ENCODE assay signal across 8 cellular contexts in genomic region chr14:50667491-50668007, GRCh38. TPM values are rescaled to one million over a fixed set of nuclear protein-coding genes. Genes with fewer than 3 reads are reported as not detected.
DNase-seq lines count a peak whose midpoint lies in the region; ATAC-seq, FAIRE-seq and TF ChIP-seq lines count a peak whose summit lies in the region.

No MANE protein-coding gene starts in this region.

- H3K9ac ChIP-seq in endothelial cell of umbilical vein (replicated peaks; ENCODE audit: extremely low read depth, insufficient read depth, low read length): peak overlapping the region; percentile 89
- peak overlapping the region; percentile 44 for H3K9ac ChIP-seq in neural progenitor cell

- peaks cover 32% of the 10 kb centered on the region for H3F3A ChIP-seq in neural progenitor cell (ENCODE audit: low read depth)

- H3K4me1 ChIP-seq in endothelial cell of umbilical vein (ENCODE audit: control insufficient read depth, extremely low read depth, insufficient read depth, low read length) (peaks cover 23% of the 10 kb centered on the region), neural progenitor cell (peaks cover 31% of the 10 kb centered on the region)

- no peak for TF ChIP-seq POLR2A in endothelial cell of umbilical vein (IDR thresholded peaks at IDR 0.05; ENCODE audit: low read depth, low read length)

- H3K36me3 ChIP-seq in endothelial cell of umbilical vein (ENCODE audit: control insufficient read depth in 2 of 2, extremely low read depth in 1 of 2, insufficient read depth in 2 of 2, low read length in 2 of 2) (peaks cover 0 to 2% of the 10 kb centered on the region in 2 experiments), neural progenitor cell (peaks cover 5% of the 10 kb centered on the region)

- peaks cover 13% of the 10 kb centered on the region for H3K4me1 Mint-ChIP-seq in T-helper 17 cell
- H3K4me1 Mint-ChIP-seq in neural progenitor cell: peaks cover 10% of the 10 kb centered on the region

- H3K27me3 Mint-ChIP-seq in T-helper 17 cell: no peaks in the 10 kb centered on the region
- no peaks in the 10 kb centered on the region for H3K27me3 Mint-ChIP-seq in neural progenitor cell (ENCODE audit: insufficient read depth, low read depth)

- H3K27ac ChIP-seq in endothelial cell of umbilical vein (ENCODE audit: insufficient read depth, low read depth, low read length) (peak overlapping the region; percentile 81), neural progenitor cell (peak overlapping the region; percentile 87)

- peaks cover 3% of the 10 kb centered on the region for H4K20me1 ChIP-seq in endothelial cell of umbilical vein (replicated peaks; ENCODE audit: control insufficient read depth, extremely low read depth, insufficient read depth, low read length)
- peaks cover 10% of the 10 kb centered on the region for H4K20me1 ChIP-seq in neural progenitor cell (ENCODE audit: low read depth)

- CTCF ChIA-PET in endothelial cell of umbilical vein (lab: Charles Lee): interaction anchor here (1.0 to 1.9 kb wide), 3 partner anchors 10 to 67 kb away, joined by 5 to 24 read pairs (median 7); no protein-coding TSS in a partner anchor

- H3K36me3 Mint-ChIP-seq in T-helper 17 cell (ENCODE audit: low read depth) (peaks cover 8% of the 10 kb centered on the region), neural progenitor cell (peaks cover 13% of the 10 kb centered on the region)

- no TSS peak for BruUV-seq in endothelial cell of umbilical vein (replicated peaks; lab: Mats Ljungman, UMichigan)

- DNase-seq in COLO668 (lab: John Stamatoyannopoulos, UW; ENCODE audit: unreplicated experiment) (peak; percentile 80), T-helper 17 cell (peak in 1 of 3 donors; percentile 13), endothelial cell of umbilical vein (ENCODE audit: low read depth, low spot score) (no peak), neural progenitor cell (ENCODE audit: low spot score) (no peak), middle frontal gyrus (ENCODE audit: extremely low spot score, low spot score) (no peak), 8988T (no peak)

- peaks cover 34% of the 10 kb centered on the region for H3K79me2 ChIP-seq in endothelial cell of umbilical vein (ENCODE audit: control insufficient read depth, insufficient read depth, low read length)
- peaks cover 49% of the 10 kb centered on the region for H3K79me2 ChIP-seq in neural progenitor cell (ENCODE audit: low read depth)

- POLR2A ChIA-PET in endothelial cell of umbilical vein (lab: Charles Lee): interaction anchor here (1.0 to 1.4 kb wide), 2 partner anchors 9 to 66 kb away, joined by 4 to 9 read pairs; no protein-coding TSS in a partner anchor

- H3K9me3 Mint-ChIP-seq in neural progenitor cell: no peaks in the 10 kb centered on the region

- peak; percentile 33 for ATAC-seq in GM19043 (IDR thresholded peaks at IDR 0.05; ENCODE audit: low read depth, unreplicated experiment)
- peak; percentile 39 for ATAC-seq in HG03196 (IDR thresholded peaks at IDR 0.05; ENCODE audit: unreplicated experiment)
- peak; percentile 70 for ATAC-seq in T-helper 17 cell

- H3K4me3 ChIP-seq in endothelial cell of umbilical vein (replicated peaks in 1 of 3; ENCODE audit: insufficient read depth in 1 of 3, low read depth in 1 of 3, low read length in 3 of 3): peak overlapping the region; percentile 70 to 85 (median 81)
- H3K4me3 ChIP-seq in neural progenitor cell: peak overlapping the region; percentile 87

- H2AFZ ChIP-seq in endothelial cell of umbilical vein (ENCODE audit: low read depth, low read length) (peak overlapping the region; percentile 61), neural progenitor cell (replicated peaks) (peak overlapping the region; percentile 91)

- no peak for FAIRE-seq in endothelial cell of umbilical vein (lab: Jason Lieb, UNC)

- TF ChIP-seq CTCF in endothelial cell of umbilical vein (IDR thresholded peaks at IDR 0.05; ENCODE audit: extremely low read depth in 1 of 2, insufficient read depth in 1 of 2, low read depth in 1 of 2, low read length in 2 of 2) (no peak), neural progenitor cell (IDR thresholded peaks at IDR 0.05) (peak; percentile 10)

- no peaks in the 10 kb centered on the region for H3K27me3 ChIP-seq in endothelial cell of umbilical vein (ENCODE audit: control insufficient read depth in 2 of 2, insufficient read depth in 2 of 2, low read length in 2 of 2)
- no peaks in the 10 kb centered on the region for H3K27me3 ChIP-seq in neural progenitor cell

- H3K4me2 ChIP-seq in endothelial cell of umbilical vein (ENCODE audit: insufficient read depth, low read length): peak overlapping the region; percentile 87
- peak overlapping the region; percentile 86 for H3K4me2 ChIP-seq in neural progenitor cell

- intact Hi-C loops in endothelial cell of umbilical vein (cut with micrococcal nuclease): loop anchor here (1.0 to 10.0 kb wide), 7 partner anchors 10 to 1887 kb away; partner anchors contain the start of genes DMAC2L, GPR137C, L2HGDH and TXNDC16

- H3K27ac Mint-ChIP-seq in T-helper 17 cell: peak overlapping the region; percentile 85
- H3K27ac Mint-ChIP-seq in neural progenitor cell: no peak overlapping the region

- no peaks in the 10 kb centered on the region for H3K9me1 ChIP-seq in endothelial cell of umbilical vein (replicated peaks; ENCODE audit: control insufficient read depth, extremely low read depth, insufficient read depth, low read length)

- dilution Hi-C loops in endothelial cell of umbilical vein (cut with MboI; ENCODE audit: extremely low pct_ligation_motif_present, low sequenced_read_pairs): no loop called here

- H3K9me3 ChIP-seq in T-helper 17 cell (ENCODE audit: control insufficient read depth, low read length, poor library complexity, severe bottlenecking): no peaks in the 10 kb centered on the region
- H3K9me3 ChIP-seq in endothelial cell of umbilical vein (replicated peaks; ENCODE audit: control insufficient read depth, insufficient read depth, low read length): no peaks in the 10 kb centered on the region
- H3K9me3 ChIP-seq in neural progenitor cell (ENCODE audit: low read depth): no peaks in the 10 kb centered on the region

- no peak overlapping the region for H3K4me3 Mint-ChIP-seq in T-helper 17 cell
- H3K4me3 Mint-ChIP-seq in neural progenitor cell: no peak overlapping the region

TF ChIP-seq in endothelial cell of umbilical vein, 7 proteins besides CTCF, POLR2A, EP300 and RAD21:
- TF ChIP-seq EZH2 (IDR thresholded peaks at IDR 0.05; ENCODE audit: borderline replicate concordance, low read depth, low read length, severe bottlenecking): no peak
- TF ChIP-seq JUN (IDR thresholded peaks at IDR 0.05; ENCODE audit: borderline replicate concordance, insufficient read depth, insufficient read length, low read depth): no peak
- TF ChIP-seq MYC (IDR thresholded peaks at IDR 0.05; ENCODE audit: low read depth, low read length): no peak
- no peak for TF ChIP-seq MAX (IDR thresholded peaks at IDR 0.05; ENCODE audit: insufficient read depth, insufficient read length)
- TF ChIP-seq FOS (IDR thresholded peaks at IDR 0.05; ENCODE audit: borderline replicate concordance, insufficient read depth, low read length): no peak
- no peak for TF ChIP-seq POLR2AphosphoS5 (IDR thresholded peaks at IDR 0.05; ENCODE audit: insufficient read depth, low read depth, low read length)
- TF ChIP-seq GATA2 (IDR thresholded peaks at IDR 0.05; ENCODE audit: insufficient read depth, insufficient read length, low read depth, low read length): no peak

RNA-seq across cellular contexts. Expression of gene SAV1, which starts 0.6 kb away (rescaled TPM):
- total RNA-seq in T-helper 17 cell (10 to 100 TPM in 1 of 2 donors, 1 to 10 TPM in 1; 8.1 to 18.5 TPM), endothelial cell of umbilical vein (27.8 and 31.0 TPM in 2 replicates), neural progenitor cell (ENCODE audit: low replicate concordance) (26.8 and 34.5 TPM in 2 replicates)
- polyA plus RNA-seq in endothelial cell of umbilical vein: 6.0 and 7.1 TPM in 2 replicates
- polyA plus RNA-seq in endothelial cell of umbilical vein (2011; cell fraction: cytosol; rRNA removed): 13.6 and 14.2 TPM in 2 replicates
- 7.4 and 7.6 TPM in 2 replicates for polyA plus RNA-seq in endothelial cell of umbilical vein (2011; cell fraction: nucleus; rRNA removed)
- polyA plus RNA-seq in endothelial cell of umbilical vein (2012): 14.1 and 22.3 TPM in 2 replicates
- 9.8 and 11.1 TPM in 2 replicates for polyA minus RNA-seq in endothelial cell of umbilical vein
- polyA minus RNA-seq in endothelial cell of umbilical vein (2011; cell fraction: cytosol; rRNA and poly(A)+ RNA removed): 14.4 TPM
- 15.9 and 18.4 TPM in 2 replicates for polyA minus RNA-seq in endothelial cell of umbilical vein (2011; cell fraction: nucleus; rRNA and poly(A)+ RNA removed)
